ENCODE assay signal across 8 cellular contexts in the genomic region with DNA sequence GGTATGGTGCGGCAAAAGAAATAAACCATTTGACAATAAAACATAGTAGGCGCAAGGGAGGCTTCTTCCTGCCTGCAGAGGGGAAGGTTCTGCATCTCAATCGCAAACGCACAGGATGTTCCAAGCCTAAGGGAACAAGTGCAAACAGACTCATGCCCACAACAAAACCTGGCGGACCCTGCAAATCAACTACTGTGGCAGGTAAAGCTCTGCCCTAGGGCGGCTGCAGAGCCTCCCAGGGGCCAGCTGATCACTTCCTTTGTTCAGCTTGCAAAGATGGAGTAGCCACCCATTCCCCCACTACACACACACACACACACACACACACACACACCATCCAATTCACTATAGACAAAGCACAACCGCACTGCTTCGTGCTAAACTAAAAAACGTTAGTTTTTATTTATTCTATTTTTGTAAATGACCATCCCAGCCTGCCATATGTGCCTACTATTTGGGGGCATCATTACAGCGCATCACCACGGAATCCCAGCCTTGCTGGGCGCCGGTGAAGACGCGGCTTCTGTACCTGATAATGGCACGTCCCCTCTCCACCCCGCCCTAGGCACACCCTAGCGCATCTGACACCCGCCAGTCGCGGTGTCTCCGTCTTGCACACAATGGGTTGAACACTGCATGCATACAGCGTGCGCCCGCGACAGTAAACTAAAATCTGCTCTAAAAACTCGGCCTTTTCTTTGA. TPM values are rescaled to one million over a fixed set of nuclear protein-coding genes. Genes with fewer than 3 reads are reported as not detected.
DNase-seq lines count a peak whose midpoint lies in the region; ATAC-seq and TF ChIP-seq lines count a peak whose summit lies in the region.

No MANE protein-coding gene starts in this region.

- H3K36me3 Mint-ChIP-seq in activated CD8-positive, alpha-beta T cell treated with anti-CD3 and anti-CD28 coated beads, Interleukin-2, amount 10 ng/mL, durations not matched to agents 7 days and 5 days (ENCODE audit: low read depth) = no peaks in the 10 kb centered on the region

- no peak for TF ChIP-seq RAD21 in SK-N-SH (IDR thresholded peaks at IDR 0.05; ENCODE audit: low read length)

- POLR2A ChIA-PET in SK-N-SH (lab: Yijun Ruan, JAX) = no interaction called here
- POLR2A ChIA-PET in activated CD8-positive, alpha-beta T cell treated with anti-CD3 and anti-CD28 coated beads, Interleukin-2, amount 10 ng/mL, durations not matched to agents 7 days and 5 days (lab: Charles Lee) = no interaction called here

- peaks cover 69% of the 10 kb centered on the region for H3K79me2 ChIP-seq in SK-N-SH (ENCODE audit: insufficient read depth)

- no peak for TF ChIP-seq CTCF in SK-N-SH (IDR thresholded peaks at IDR 0.05)
- TF ChIP-seq CTCF in stomach (IDR thresholded peaks at IDR 0.05) = no peak

- TF ChIP-seq POLR2A in stomach (IDR thresholded peaks at IDR 0.05) = no peak

- H2AFZ ChIP-seq in SK-N-SH (ENCODE audit: low read depth) = no peak overlapping the region

- H3K27ac ChIP-seq in SK-N-SH (ENCODE audit: low read depth in 2 of 2, low read length in 1 of 2) (peak overlapping the region in 1 of 2 experiments; percentile 31; a peak in 1 of 4 replicates), iPS-20b (ENCODE audit: low read length) (no peak overlapping the region), stomach (peak overlapping the region in 4 of 5 donors; percentile 67 to 92 (median 84))

- H3K4me1 Mint-ChIP-seq in activated CD8-positive, alpha-beta T cell treated with anti-CD3 and anti-CD28 coated beads, Interleukin-2, amount 10 ng/mL, durations not matched to agents 7 days and 5 days (ENCODE audit: low read depth) = peaks cover 9% of the 10 kb centered on the region

- peak overlapping the region; percentile 94 for H3K4me2 ChIP-seq in SK-N-SH

- peaks cover 0 to 5% of the 10 kb centered on the region in 2 experiments for H3K36me3 ChIP-seq in SK-N-SH (replicated peaks in 1 of 2; ENCODE audit: control insufficient read depth in 1 of 2, insufficient read depth in 2 of 2, low read length in 1 of 2)
- peaks cover 8% of the 10 kb centered on the region for H3K36me3 ChIP-seq in iPS-20b (ENCODE audit: insufficient read depth, low read depth, low read length)
- H3K36me3 ChIP-seq in stomach = no peaks in the 10 kb centered on the region

- H3K9me2 ChIP-seq in SK-N-SH = no peaks in the 10 kb centered on the region

- CTCF ChIA-PET in SK-N-SH (lab: Yijun Ruan, JAX) = interaction anchor here (0.6 to 8.8 kb wide), 12 partner anchors 12 to 919 kb away, joined by 3 to 118 read pairs (median 4); no protein-coding TSS in a partner anchor
- CTCF ChIA-PET in activated CD8-positive, alpha-beta T cell treated with anti-CD3 and anti-CD28 coated beads, Interleukin-2, amount 10 ng/mL, durations not matched to agents 7 days and 5 days (lab: Charles Lee) = no interaction called here

- H3K9me3 ChIP-seq in SK-N-SH = no peaks in the 10 kb centered on the region
- H3K9me3 ChIP-seq in iPS-20b (ENCODE audit: insufficient read depth, low read depth, low read length) = no peaks in the 10 kb centered on the region
- H3K9me3 ChIP-seq in stomach = no peaks in the 10 kb centered on the region

- H3K27me3 ChIP-seq in SK-N-SH (ENCODE audit: insufficient read depth) = no peaks in the 10 kb centered on the region
- no peaks in the 10 kb centered on the region for H3K27me3 ChIP-seq in iPS-20b (ENCODE audit: insufficient read depth, low read length)
- H3K27me3 ChIP-seq in stomach = peaks cover 0 to 40% (median 22%) of the 10 kb centered on the region in 3 donors

- no peaks in the 10 kb centered on the region for H3K9me3 Mint-ChIP-seq in activated CD8-positive, alpha-beta T cell treated with anti-CD3 and anti-CD28 coated beads, Interleukin-2, amount 10 ng/mL, durations not matched to agents 7 days and 5 days (ENCODE audit: insufficient read depth)

- H3K9ac ChIP-seq in SK-N-SH (peak overlapping the region; percentile 93), iPS-20b (ENCODE audit: low read depth, low read length) (peak overlapping the region; percentile 71)

- H3F3A ChIP-seq in SK-N-SH (replicated peaks; ENCODE audit: insufficient read depth) = peaks cover 20% of the 10 kb centered on the region

- H3K4me3 Mint-ChIP-seq in activated CD8-positive, alpha-beta T cell treated with anti-CD3 and anti-CD28 coated beads, Interleukin-2, amount 10 ng/mL, durations not matched to agents 7 days and 5 days = peak overlapping the region; percentile 39

- DNase-seq in SK-N-SH (peak; percentile 20), stomach (no peak), NCI-H187 treated with DMSO at 0.1 percent for 48 hours (lab: John Stamatoyannopoulos, UW) (no peak)
- no peak for DNase-seq in activated CD8-positive, alpha-beta T cell treated with anti-CD3 and anti-CD28 coated beads, Interleukin-2, amount 10 ng/mL, durations not matched to agents 7 days and 5 days

- ATAC-seq in SK-N-SH treated with all-trans-retinoic acid at 6 μM for 48 hours (no peak), GM18520 (IDR thresholded peaks at IDR 0.05; ENCODE audit: unreplicated experiment) (no peak), HG03432 (IDR thresholded peaks at IDR 0.05; ENCODE audit: unreplicated experiment) (no peak)
- no peak for ATAC-seq in activated CD8-positive, alpha-beta T cell treated with anti-CD3 and anti-CD28 coated beads, Interleukin-2, amount 10 ng/mL, durations not matched to agents 7 days and 5 days

- 44% methylated on average over 27 of the region's 27 CpGs for WGBS in SK-N-SH (ENCODE audit: low lambda C conversion rate)
- WGBS in stomach, 5 donors = 13 to 20% (median 14%) methylated on average over 27 of the region's 27 CpGs

- intact Hi-C loops in stomach (cut with DNase I; ENCODE audit: low total_unique reads) = loop anchor here (10.0 kb wide), 1 partner anchor 103 kb away; no protein-coding TSS in a partner anchor

- H3K27me3 Mint-ChIP-seq in activated CD8-positive, alpha-beta T cell treated with anti-CD3 and anti-CD28 coated beads, Interleukin-2, amount 10 ng/mL, durations not matched to agents 7 days and 5 days (ENCODE audit: low read depth) = peaks cover 49% of the 10 kb centered on the region

- no peak for TF ChIP-seq EP300 in SK-N-SH (IDR thresholded peaks at IDR 0.05; ENCODE audit: borderline replicate concordance in 1 of 2, low read depth in 1 of 2, low read length in 1 of 2)
- no peak for TF ChIP-seq EP300 in stomach (IDR thresholded peaks at IDR 0.05)

- peaks cover 28 to 32% of the 10 kb centered on the region in 2 experiments for H3K4me1 ChIP-seq in SK-N-SH (ENCODE audit: control insufficient read depth in 1 of 2, insufficient read depth in 2 of 2, low read depth in 1 of 2, low read length in 1 of 2)
- peaks cover 59% of the 10 kb centered on the region for H3K4me1 ChIP-seq in iPS-20b (ENCODE audit: insufficient read depth, low read length)
- peaks cover 0 to 57% (median 31%) of the 10 kb centered on the region in 4 donors for H3K4me1 ChIP-seq in stomach

- no peak overlapping the region for H3K27ac Mint-ChIP-seq in activated CD8-positive, alpha-beta T cell treated with anti-CD3 and anti-CD28 coated beads, Interleukin-2, amount 10 ng/mL, durations not matched to agents 7 days and 5 days

- H3K4me3 ChIP-seq in SK-N-SH (ENCODE audit: low read depth in 2 of 2, low read length in 1 of 2) = peak overlapping the region; percentile 85 to 87
- peak overlapping the region; percentile 90 for H3K4me3 ChIP-seq in iPS-20b (ENCODE audit: low read length)
- H3K4me3 ChIP-seq in stomach = peak overlapping the region; percentile 62 to 81 (median 74)

- H4K20me1 ChIP-seq in SK-N-SH (ENCODE audit: insufficient read depth) = peaks cover 44% of the 10 kb centered on the region

TF ChIP-seq in SK-N-SH, 30 proteins besides CTCF, POLR2A, EP300 and RAD21:
- TF ChIP-seq JUND (IDR thresholded peaks at IDR 0.05) (no peak), MAX (IDR thresholded peaks at IDR 0.05; ENCODE audit: low read depth) (0 out of 2 replicates have a peak, but pooled peaks have one; percentile 0)
TF ChIP-seq in SK-N-SH: peak in this region for 1.

TF ChIP-seq in SK-N-SH treated with all-trans-retinoic acid at 6 μM for 48 hours, 23 proteins besides CTCF, POLR2A, EP300 and RAD21 (continues in another document):
- TF ChIP-seq PPARA (CRISPR knock-in tag; IDR thresholded peaks at IDR 0.05; ENCODE audit: borderline replicate concordance) (no peak), ZNF565 (CRISPR knock-in tag; conservative IDR thresholded peaks at IDR 0.05; ENCODE audit: low read depth) (no peak), POU6F1 (CRISPR knock-in tag; IDR thresholded peaks at IDR 0.05; ENCODE audit: borderline replicate concordance, low read depth) (no peak), GLIS3 (CRISPR knock-in tag; IDR thresholded peaks at IDR 0.05) (no peak)
- TF ChIP-seq, protein P1, sequence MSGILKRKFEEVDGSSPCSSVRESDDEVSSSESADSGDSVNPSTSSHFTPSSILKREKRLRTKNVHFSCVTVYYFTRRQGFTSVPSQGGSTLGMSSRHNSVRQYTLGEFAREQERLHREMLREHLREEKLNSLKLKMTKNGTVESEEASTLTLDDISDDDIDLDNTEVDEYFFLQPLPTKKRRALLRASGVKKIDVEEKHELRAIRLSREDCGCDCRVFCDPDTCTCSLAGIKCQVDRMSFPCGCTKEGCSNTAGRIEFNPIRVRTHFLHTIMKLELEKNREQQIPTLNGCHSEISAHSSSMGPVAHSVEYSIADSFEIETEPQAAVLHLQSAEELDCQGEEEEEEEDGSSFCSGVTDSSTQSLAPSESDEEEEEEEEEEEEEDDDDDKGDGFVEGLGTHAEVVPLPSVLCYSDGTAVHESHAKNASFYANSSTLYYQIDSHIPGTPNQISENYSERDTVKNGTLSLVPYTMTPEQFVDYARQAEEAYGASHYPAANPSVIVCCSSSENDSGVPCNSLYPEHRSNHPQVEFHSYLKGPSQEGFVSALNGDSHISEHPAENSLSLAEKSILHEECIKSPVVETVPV (CRISPR knock-in tag; IDR thresholded peaks at IDR 0.05) = no peak

RNA-seq across cellular contexts. Expression of gene DPYSL3, which starts 57.6 kb away (rescaled TPM):
- polyA plus RNA-seq in SK-N-SH (2012; rRNA removed) = 123 and 150 TPM in 2 replicates
- 117 and 131 TPM in 2 replicates for polyA plus RNA-seq in SK-N-SH (2012; cell fraction: cytosol; rRNA removed)
- 176 and 191 TPM in 2 replicates for polyA plus RNA-seq in SK-N-SH (2012; cell fraction: nucleus; rRNA removed)
- under 1 TPM in 1 of 2 experiments, not detected in 1; 0.23 TPM for total RNA-seq in activated CD8-positive, alpha-beta T cell treated with anti-CD3 and anti-CD28 coated beads, Interleukin-2, amount 10 ng/mL, durations not matched to agents 7 days and 5 days
- 100 to 1,000 TPM in 1 of 5 donors, 10 to 100 TPM in 4; 23.5 to 144 (median 67.0) TPM for total RNA-seq in stomach
- polyA plus RNA-seq in stomach = 10 to 100 TPM; 15.0 to 26.3 (median 24.3) TPM

Comparison
In these comparisons a context has a peak if more than half of its experiments do, and no peak if none do; other contexts are left out.
1. RNA of gene DPYSL3, which starts 57.6 kb away (total RNA-seq): 23.5 to 144 TPM in stomach; 0.23 TPM in activated CD8-positive, alpha-beta T cell treated with anti-CD3 and anti-CD28 coated beads, Interleukin-2, amount 10 ng/mL, durations not matched to agents 7 days and 5 days; every median in the first group is over 10 times any median in the second.
2. Peak in every context shown above with its lines, with median percentiles within 50 percentile points of each other: H3K4me3 ChIP-seq.